Comparison of ENCODE assay signal across 8 cellular contexts in genomic region chr7:70693300-70693689, GRCh38.
DNase-seq lines count a peak whose midpoint lies in the region; ATAC-seq and TF ChIP-seq lines count a peak whose summit lies in the region.

No MANE protein-coding gene starts in this region.

- H3K27me3 ChIP-seq in tibial artery = no peaks in the 10 kb centered on the region

- H3K36me3 Mint-ChIP-seq in activated CD4-positive, alpha-beta T cell treated with anti-CD3 and anti-CD28 coated beads, Interleukin-2, amount 10 ng/mL, durations not matched to agents 24 days and 14 days (ENCODE audit: low read depth) = peaks cover 2% of the 10 kb centered on the region

- TF ChIP-seq CTCF in astrocyte of the spinal cord (IDR thresholded peaks at IDR 0.05; ENCODE audit: low read depth, low read length) = no peak
- no peak for TF ChIP-seq CTCF in tibial artery (IDR thresholded peaks at IDR 0.05)

- peak overlapping the region; percentile 87 to 88 for H3K27ac ChIP-seq in tibial artery

- H3K27ac Mint-ChIP-seq in activated CD4-positive, alpha-beta T cell treated with anti-CD3 and anti-CD28 coated beads, Interleukin-2, amount 10 ng/mL, durations not matched to agents 24 days and 14 days = no peak overlapping the region

- peaks cover 0 to 25% (median 12%) of the 10 kb centered on the region in 4 donors for H3K4me1 ChIP-seq in tibial artery

- peaks cover 52% of the 10 kb centered on the region for H3K27me3 Mint-ChIP-seq in activated CD4-positive, alpha-beta T cell treated with anti-CD3 and anti-CD28 coated beads, Interleukin-2, amount 10 ng/mL, durations not matched to agents 24 days and 14 days

- peak overlapping the region; percentile 55 for H3K4me3 Mint-ChIP-seq in activated CD4-positive, alpha-beta T cell treated with anti-CD3 and anti-CD28 coated beads, Interleukin-2, amount 10 ng/mL, durations not matched to agents 24 days and 14 days

- no peaks in the 10 kb centered on the region for H3K9me3 ChIP-seq in tibial artery

- peak; percentile 55 for ATAC-seq in left lobe of liver
- no peak for ATAC-seq in HG03354 (IDR thresholded peaks at IDR 0.05; ENCODE audit: poor library complexity, severe bottlenecking, unreplicated experiment)

- intact Hi-C loops in activated CD4-positive, alpha-beta T cell treated with anti-CD3 and anti-CD28 coated beads, Interleukin-2, amount 10 ng/mL, durations not matched to agents 24 days and 14 days (cut with micrococcal nuclease) = loop anchor here (10.0 kb wide), 2 partner anchors 98 to 238 kb away; no protein-coding TSS in a partner anchor
- intact Hi-C loops in tibial artery (cut with DNase I; ENCODE audit: low total_unique reads) = no loop called here

- no peaks in the 10 kb centered on the region for H3K36me3 ChIP-seq in tibial artery

- no peak for DNase-seq in activated CD4-positive, alpha-beta T cell treated with anti-CD3 and anti-CD28 coated beads, Interleukin-2, amount 10 ng/mL, durations not matched to agents 24 days and 14 days
- DNase-seq in activated CD4-positive, alpha-beta T cell treated with anti-CD3 and anti-CD28 coated beads, Interleukin-2, amount 50 U/mL, for 4 hours = no peak
- DNase-seq in astrocyte of the spinal cord (ENCODE audit: low read depth, low spot score) = peak; percentile 34
- DNase-seq in left lobe of liver (ENCODE audit: low spot score) = peak; percentile 76
- peak; percentile 37 to 69 for DNase-seq in tibial artery
- DNase-seq in NCI-H446 (lab: John Stamatoyannopoulos, UW) = no peak
- no peak for DNase-seq in NCI-H82 (lab: John Stamatoyannopoulos, UW)

- peak overlapping the region; percentile 93 for H3K4me3 ChIP-seq in astrocyte of the spinal cord (ENCODE audit: low read depth, low read length)
- H3K4me3 ChIP-seq in tibial artery = peak overlapping the region; percentile 83 to 93

- in situ Hi-C loops in astrocyte of the spinal cord (cut with HindIII; ENCODE audit: low sequenced_read_pairs) = no loop called here

- no peaks in the 10 kb centered on the region for H3K9me3 Mint-ChIP-seq in activated CD4-positive, alpha-beta T cell treated with anti-CD3 and anti-CD28 coated beads, Interleukin-2, amount 10 ng/mL, durations not matched to agents 24 days and 14 days

- peaks cover 4% of the 10 kb centered on the region for H3K4me1 Mint-ChIP-seq in activated CD4-positive, alpha-beta T cell treated with anti-CD3 and anti-CD28 coated beads, Interleukin-2, amount 10 ng/mL, durations not matched to agents 24 days and 14 days

Comparison
In these comparisons a context has a peak if more than half of its experiments do, and no peak if none do; other contexts are left out.
1. DNase-seq: peak in astrocyte of the spinal cord (single experiment), left lobe of liver (single experiment) and tibial artery (2 of 2); none in activated CD4-positive, alpha-beta T cell treated with anti-CD3 and anti-CD28 coated beads, Interleukin-2, amount 10 ng/mL, durations not matched to agents 24 days and 14 days (single experiment), activated CD4-positive, alpha-beta T cell treated with anti-CD3 and anti-CD28 coated beads, Interleukin-2, amount 50 U/mL, for 4 hours (0 of 2), NCI-H446 (0 of 2) and NCI-H82 (single experiment).